1 cellular context compared by ENCODE assay signal in the genomic region with DNA sequence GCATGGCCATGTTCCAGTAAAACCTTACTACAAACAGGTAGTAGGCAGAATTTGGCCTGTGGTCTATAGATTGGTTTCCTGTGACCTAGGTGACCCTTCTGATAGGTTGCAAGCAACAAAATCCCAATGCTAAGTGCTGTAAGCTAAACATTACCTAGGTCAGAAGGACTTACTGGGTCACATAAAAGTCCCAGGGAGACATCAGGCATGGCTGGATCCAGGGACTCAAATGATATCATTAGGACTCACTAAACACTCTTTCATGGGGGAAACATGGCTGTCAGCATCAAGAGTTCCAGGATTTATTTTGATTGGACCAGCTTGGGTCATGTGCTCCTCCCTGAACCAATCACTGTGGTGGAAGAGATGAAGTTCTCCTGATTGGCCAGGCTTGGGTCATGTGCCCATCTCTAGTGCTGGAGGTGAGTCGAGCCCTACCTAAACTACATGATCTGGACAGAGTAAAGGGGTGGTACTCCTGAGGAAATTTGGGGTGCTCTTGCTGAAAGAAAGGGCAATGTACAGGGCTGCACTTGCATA.
TF ChIP-seq lines count a peak whose summit lies in the region.

No MANE protein-coding gene starts in this region.

TF ChIP-seq in HCT116, 20 proteins besides CTCF, POLR2A, EP300 and RAD21 (continued from another document):
- TF ChIP-seq EZH2phosphoT487 (IDR thresholded peaks at IDR 0.05; ENCODE audit: borderline replicate concordance) (no peak), ZNF274 (IDR thresholded peaks at IDR 0.05; ENCODE audit: low read depth, low read length) (no peak)
